Comparison of ENCODE assay signal across 1 cellular context in genomic region chr13:91362908-91363307, GRCh38.
A peak's percentile ranks its signal among the peaks of the same experiment; 100 is the strongest.
TF ChIP-seq lines count a peak whose summit lies in the region.

No MANE protein-coding gene starts in this region.

TF ChIP-seq in HepG2, 621 proteins besides CTCF, POLR2A, EP300 and RAD21 (continued from another document and continues in another):
- TF ChIP-seq PAXIP1 (CRISPR knock-in tag; conservative IDR thresholded peaks at IDR 0.05) (peak; percentile 86), ZNF616 (CRISPR knock-in tag; IDR thresholded peaks at IDR 0.05; ENCODE audit: low read depth) (no peak), ZC3H4 (CRISPR knock-in tag; IDR thresholded peaks at IDR 0.05; ENCODE audit: borderline replicate concordance) (no peak), ZNF780A (CRISPR knock-in tag; IDR thresholded peaks at IDR 0.05) (no peak), ZSCAN12 (CRISPR knock-in tag; IDR thresholded peaks at IDR 0.05) (no peak), SP1 (IDR thresholded peaks at IDR 0.05) (no peak), SP1 (CRISPR knock-in tag; IDR thresholded peaks at IDR 0.05) (no peak), SMC3 (IDR thresholded peaks at IDR 0.05; ENCODE audit: low read length) (no peak), SOX13 (IDR thresholded peaks at IDR 0.05) (no peak), SOX13 (CRISPR knock-in tag; conservative IDR thresholded peaks at IDR 0.05 in 1 of 2, IDR thresholded peaks at IDR 0.05 in 1 of 2) (peak in 1 of 2 experiments; percentile 69; a peak in 2 of 4 replicates), ZNF567 (CRISPR knock-in tag; IDR thresholded peaks at IDR 0.05; ENCODE audit: borderline replicate concordance) (no peak), NR2F6 (IDR thresholded peaks at IDR 0.05) (no peak), NR2F6 (CRISPR knock-in tag; IDR thresholded peaks at IDR 0.05) (no peak), WIZ (CRISPR knock-in tag; IDR thresholded peaks at IDR 0.05) (no peak), ZNF496 (CRISPR knock-in tag; IDR thresholded peaks at IDR 0.05; ENCODE audit: insufficient replicate concordance) (no peak), HNRNPLL (IDR thresholded peaks at IDR 0.05; ENCODE audit: low read depth, low read length, poor library complexity, severe bottlenecking) (no peak), POLR2AphosphoS5 (IDR thresholded peaks at IDR 0.05; ENCODE audit: low read depth, low read length) (peak; percentile 11; the same call in 1 of the 2 replicates), SIX4 (CRISPR knock-in tag; IDR thresholded peaks at IDR 0.05) (no peak), TBX3 (IDR thresholded peaks at IDR 0.05; ENCODE audit: borderline replicate concordance) (no peak), RARA (CRISPR knock-in tag; IDR thresholded peaks at IDR 0.05) (peak; percentile 46; the same call in 1 of the 2 replicates), TEAD3 (CRISPR knock-in tag; optimal IDR thresholded peaks at IDR 0.05; ENCODE audit: borderline replicate concordance) (peak; percentile 69), PHF8 (CRISPR knock-in tag; IDR thresholded peaks at IDR 0.05) (no peak), CREM (IDR thresholded peaks at IDR 0.05) (no peak), CREM (CRISPR knock-in tag; IDR thresholded peaks at IDR 0.05) (no peak), ZNF740 (CRISPR knock-in tag; IDR thresholded peaks at IDR 0.05) (no peak), MLLT10 (CRISPR knock-in tag; IDR thresholded peaks at IDR 0.05) (no peak), TBL1XR1 (IDR thresholded peaks at IDR 0.05; ENCODE audit: borderline replicate concordance, low read length, partially characterized antibody) (peak; percentile 47), ZNF761 (CRISPR knock-in tag; conservative IDR thresholded peaks at IDR 0.05) (no peak), HMGA1 (CRISPR knock-in tag; conservative IDR thresholded peaks at IDR 0.05) (no peak), NFE2L1 (CRISPR knock-in tag; IDR thresholded peaks at IDR 0.05; ENCODE audit: borderline replicate concordance) (no peak), ZNF253 (CRISPR knock-in tag; IDR thresholded peaks at IDR 0.05; ENCODE audit: borderline replicate concordance) (no peak), ARID5B (CRISPR knock-in tag; IDR thresholded peaks at IDR 0.05) (peak; percentile 71), PITX1 (CRISPR knock-in tag; IDR thresholded peaks at IDR 0.05) (peak; percentile 63; the same call in 1 of the 2 replicates), TSC22D2 (CRISPR knock-in tag; IDR thresholded peaks at IDR 0.05; ENCODE audit: borderline replicate concordance) (no peak), CAMTA2 (CRISPR knock-in tag; IDR thresholded peaks at IDR 0.05; ENCODE audit: borderline replicate concordance) (no peak), ADNP (CRISPR knock-in tag; IDR thresholded peaks at IDR 0.05) (no peak), NFKBIZ (CRISPR knock-in tag; IDR thresholded peaks at IDR 0.05) (no peak), KLF15 (CRISPR knock-in tag; IDR thresholded peaks at IDR 0.05; ENCODE audit: borderline replicate concordance) (no peak), ERF (CRISPR knock-in tag; IDR thresholded peaks at IDR 0.05) (0 out of 2 replicates have a peak, but pooled peaks have one; percentile 24), ZNF607 (CRISPR knock-in tag; IDR thresholded peaks at IDR 0.05; ENCODE audit: borderline replicate concordance) (no peak), ZNF547 (CRISPR knock-in tag; IDR thresholded peaks at IDR 0.05) (no peak), ZNF670 (CRISPR knock-in tag; IDR thresholded peaks at IDR 0.05; ENCODE audit: borderline replicate concordance) (no peak), ZNF558 (CRISPR knock-in tag; IDR thresholded peaks at IDR 0.05; ENCODE audit: borderline replicate concordance) (no peak), GATAD2A (CRISPR knock-in tag; IDR thresholded peaks at IDR 0.05) (peak; percentile 68), NFYC (CRISPR knock-in tag; IDR thresholded peaks at IDR 0.05) (no peak), REPIN1 (CRISPR knock-in tag; IDR thresholded peaks at IDR 0.05; ENCODE audit: borderline replicate concordance, low read depth) (0 out of 2 replicates have a peak, but pooled peaks have one; percentile 27), BCL6 (CRISPR knock-in tag; IDR thresholded peaks at IDR 0.05) (peak; percentile 74), ZNF30 (CRISPR knock-in tag; IDR thresholded peaks at IDR 0.05) (no peak), HNF4A (CRISPR knock-in tag; IDR thresholded peaks at IDR 0.05) (peak; percentile 84), RXRB (CRISPR knock-in tag; IDR thresholded peaks at IDR 0.05; ENCODE audit: borderline replicate concordance) (peak; percentile 94; the same call in 1 of the 2 replicates), PPARG (CRISPR knock-in tag; conservative IDR thresholded peaks at IDR 0.05) (peak; percentile 99), ZNF138 (CRISPR knock-in tag; IDR thresholded peaks at IDR 0.05; ENCODE audit: low read depth) (no peak), ISL2 (CRISPR knock-in tag; IDR thresholded peaks at IDR 0.05) (peak; percentile 57; the same call in 1 of the 2 replicates), MIXL1 (CRISPR knock-in tag; IDR thresholded peaks at IDR 0.05) (peak; percentile 61; the same call in 1 of the 2 replicates)
- TF ChIP-seq, protein P1, sequence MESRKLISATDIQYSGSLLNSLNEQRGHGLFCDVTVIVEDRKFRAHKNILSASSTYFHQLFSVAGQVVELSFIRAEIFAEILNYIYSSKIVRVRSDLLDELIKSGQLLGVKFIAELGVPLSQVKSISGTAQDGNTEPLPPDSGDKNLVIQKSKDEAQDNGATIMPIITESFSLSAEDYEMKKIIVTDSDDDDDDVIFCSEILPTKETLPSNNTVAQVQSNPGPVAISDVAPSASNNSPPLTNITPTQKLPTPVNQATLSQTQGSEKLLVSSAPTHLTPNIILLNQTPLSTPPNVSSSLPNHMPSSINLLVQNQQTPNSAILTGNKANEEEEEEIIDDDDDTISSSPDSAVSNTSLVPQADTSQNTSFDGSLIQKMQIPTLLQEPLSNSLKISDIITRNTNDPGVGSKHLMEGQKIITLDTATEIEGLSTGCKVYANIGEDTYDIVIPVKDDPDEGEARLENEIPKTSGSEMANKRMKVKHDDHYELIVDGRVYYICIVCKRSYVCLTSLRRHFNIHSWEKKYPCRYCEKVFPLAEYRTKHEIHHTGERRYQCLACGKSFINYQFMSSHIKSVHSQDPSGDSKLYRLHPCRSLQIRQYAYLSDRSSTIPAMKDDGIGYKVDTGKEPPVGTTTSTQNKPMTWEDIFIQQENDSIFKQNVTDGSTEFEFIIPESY (CRISPR knock-in tag; IDR thresholded peaks at IDR 0.05): no peak
- TF ChIP-seq, protein P2, sequence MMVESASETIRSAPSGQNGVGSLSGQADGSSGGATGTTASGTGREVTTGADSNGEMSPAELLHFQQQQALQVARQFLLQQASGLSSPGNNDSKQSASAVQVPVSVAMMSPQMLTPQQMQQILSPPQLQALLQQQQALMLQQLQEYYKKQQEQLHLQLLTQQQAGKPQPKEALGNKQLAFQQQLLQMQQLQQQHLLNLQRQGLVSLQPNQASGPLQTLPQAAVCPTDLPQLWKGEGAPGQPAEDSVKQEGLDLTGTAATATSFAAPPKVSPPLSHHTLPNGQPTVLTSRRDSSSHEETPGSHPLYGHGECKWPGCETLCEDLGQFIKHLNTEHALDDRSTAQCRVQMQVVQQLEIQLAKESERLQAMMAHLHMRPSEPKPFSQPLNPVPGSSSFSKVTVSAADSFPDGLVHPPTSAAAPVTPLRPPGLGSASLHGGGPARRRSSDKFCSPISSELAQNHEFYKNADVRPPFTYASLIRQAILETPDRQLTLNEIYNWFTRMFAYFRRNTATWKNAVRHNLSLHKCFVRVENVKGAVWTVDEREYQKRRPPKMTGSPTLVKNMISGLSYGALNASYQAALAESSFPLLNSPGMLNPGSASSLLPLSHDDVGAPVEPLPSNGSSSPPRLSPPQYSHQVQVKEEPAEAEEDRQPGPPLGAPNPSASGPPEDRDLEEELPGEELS (CRISPR knock-in tag; IDR thresholded peaks at IDR 0.05): peak; percentile 69
- TF ChIP-seq, protein P3, sequence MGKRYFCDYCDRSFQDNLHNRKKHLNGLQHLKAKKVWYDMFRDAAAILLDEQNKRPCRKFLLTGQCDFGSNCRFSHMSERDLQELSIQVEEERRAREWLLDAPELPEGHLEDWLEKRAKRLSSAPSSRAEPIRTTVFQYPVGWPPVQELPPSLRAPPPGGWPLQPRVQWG (CRISPR knock-in tag; IDR thresholded peaks at IDR 0.05; ENCODE audit: borderline replicate concordance, low read depth): no peak
- TF ChIP-seq, protein P4, sequence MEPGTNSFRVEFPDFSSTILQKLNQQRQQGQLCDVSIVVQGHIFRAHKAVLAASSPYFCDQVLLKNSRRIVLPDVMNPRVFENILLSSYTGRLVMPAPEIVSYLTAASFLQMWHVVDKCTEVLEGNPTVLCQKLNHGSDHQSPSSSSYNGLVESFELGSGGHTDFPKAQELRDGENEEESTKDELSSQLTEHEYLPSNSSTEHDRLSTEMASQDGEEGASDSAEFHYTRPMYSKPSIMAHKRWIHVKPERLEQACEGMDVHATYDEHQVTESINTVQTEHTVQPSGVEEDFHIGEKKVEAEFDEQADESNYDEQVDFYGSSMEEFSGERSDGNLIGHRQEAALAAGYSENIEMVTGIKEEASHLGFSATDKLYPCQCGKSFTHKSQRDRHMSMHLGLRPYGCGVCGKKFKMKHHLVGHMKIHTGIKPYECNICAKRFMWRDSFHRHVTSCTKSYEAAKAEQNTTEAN (CRISPR knock-in tag; conservative IDR thresholded peaks at IDR 0.05): no peak
